ENCODE assay signal across 25 cellular contexts in genomic region chr2:212897296-212897695, GRCh38.
"Had no signal": no experiment of that assay in that cellular context is flagged by ENCODE, and none has a peak within 500 bp of the region (broad histone marks: within the 10 kb centered on the region; RNA-seq: fewer than 3 reads in every experiment).

No MANE protein-coding gene starts in this region.

- H3K4me3 Mint-ChIP-seq: activated B cell treated with CpG ODN at 0.5 μM for 24 hours; activated CD4-positive, alpha-beta T cell treated with anti-CD3 and anti-CD28 coated beads for 36 hours; activated naive CD8-positive, alpha-beta T cell treated with anti-CD3 and anti-CD28 coated beads for 36 hours; memory B cell; nephron; stimulated activated naive B cell treated with anti-CD40 and anti-IgM and Interleukin-4, amounts not matched to agents 10 μg/mL and 1 μg/mL and 100 μg/mL, for 72 hours; T-helper 17 cell had no signal

- H3K4me1 ChIP-seq: pancreas, upper lobe of left lung had no signal

- H3K9me3 ChIP-seq: esophagus muscularis mucosa, heart right ventricle, pancreas, thoracic aorta, upper lobe of left lung had no signal

- H3K27me3 Mint-ChIP-seq: activated B cell treated with CpG ODN at 0.5 μM for 24 hours; activated CD4-positive, alpha-beta T cell treated with anti-CD3 and anti-CD28 coated beads for 36 hours; activated naive CD8-positive, alpha-beta T cell treated with anti-CD3 and anti-CD28 coated beads for 36 hours; stimulated activated naive B cell treated with anti-CD40 and anti-IgM and Interleukin-4, amounts not matched to agents 10 μg/mL and 1 μg/mL and 100 μg/mL, for 72 hours; T-helper 17 cell had no signal

- H3K4me1 Mint-ChIP-seq: activated CD4-positive, alpha-beta T cell treated with anti-CD3 and anti-CD28 coated beads for 36 hours; activated naive CD8-positive, alpha-beta T cell treated with anti-CD3 and anti-CD28 coated beads for 36 hours; T-helper 17 cell had no signal

- DNase-seq: activated B cell treated with CpG ODN at 0.5 μM for 24 hours; activated CD4-positive, alpha-beta T cell treated with anti-CD3 and anti-CD28 coated beads for 36 hours; activated CD4-positive, alpha-beta T cell treated with anti-CD3 and anti-CD28 coated beads, Interleukin-2, amount 50 U/mL, for 4 hours; activated CD8-positive, alpha-beta memory T cell treated with anti-CD3 and anti-CD28 coated beads for 24 hours; activated naive CD4-positive, alpha-beta T cell treated with Interleukin-2 at 50 U/mL for 16 hours; activated naive CD8-positive, alpha-beta T cell treated with anti-CD3 and anti-CD28 coated beads for 36 hours; activated T-cell treated with anti-CD3 and anti-CD28 coated beads, Interleukin-2, amount 50 U/mL, for 48 hours; amygdala; dermis blood vessel endothelial cell; foreskin fibroblast; heart right ventricle; islet precursor cell; left colon; pancreas; stimulated activated CD4-positive, alpha-beta T cell treated with anti-CD3 and anti-CD28 coated beads, Interleukin-2, amount 100 ng/mL, for 48 hours; stimulated activated CD8-positive, alpha-beta memory T cell treated with anti-CD3 and anti-CD28 coated beads, Interleukin-4, amount 100 ng/mL, for 48 hours; stimulated activated naive B cell treated with anti-CD40 and anti-IgM and Interleukin-4, amounts not matched to agents 10 μg/mL and 1 μg/mL and 100 μg/mL, for 72 hours; SW 1271; T-helper 17 cell; upper lobe of left lung had no signal

- H3K4me3 ChIP-seq: esophagus muscularis mucosa, heart right ventricle, pancreas, thoracic aorta, upper lobe of left lung had no signal

- H3K9me3 Mint-ChIP-seq: activated B cell treated with CpG ODN at 0.5 μM for 24 hours; activated naive CD8-positive, alpha-beta T cell treated with anti-CD3 and anti-CD28 coated beads for 36 hours; memory B cell; nephron; stimulated activated naive B cell treated with anti-CD40 and anti-IgM and Interleukin-4, amounts not matched to agents 10 μg/mL and 1 μg/mL and 100 μg/mL, for 72 hours had no signal

- H3K27ac ChIP-seq: esophagus muscularis mucosa, heart right ventricle, pancreas, thoracic aorta, upper lobe of left lung had no signal

- H3K27ac Mint-ChIP-seq: activated B cell treated with CpG ODN at 0.5 μM for 24 hours; activated CD4-positive, alpha-beta T cell treated with anti-CD3 and anti-CD28 coated beads for 36 hours; activated naive CD8-positive, alpha-beta T cell treated with anti-CD3 and anti-CD28 coated beads for 36 hours; memory B cell; nephron; stimulated activated naive B cell treated with anti-CD40 and anti-IgM and Interleukin-4, amounts not matched to agents 10 μg/mL and 1 μg/mL and 100 μg/mL, for 72 hours; T-helper 17 cell had no signal

- H3K36me3 Mint-ChIP-seq: activated naive CD8-positive, alpha-beta T cell treated with anti-CD3 and anti-CD28 coated beads for 36 hours; memory B cell; stimulated activated naive B cell treated with anti-CD40 and anti-IgM and Interleukin-4, amounts not matched to agents 10 μg/mL and 1 μg/mL and 100 μg/mL, for 72 hours had no signal

- ATAC-seq: activated CD4-positive, alpha-beta T cell treated with anti-CD3 and anti-CD28 coated beads for 36 hours; heart right ventricle; left colon; pancreas; sciatic nerve; stimulated activated naive B cell treated with anti-CD40 and anti-IgM and Interleukin-4, amounts not matched to agents 10 μg/mL and 1 μg/mL and 100 μg/mL, for 72 hours; T-helper 17 cell had no signal

- FAIRE-seq: pancreas had no signal

- H3K27me3 ChIP-seq: esophagus muscularis mucosa, heart right ventricle, pancreas, upper lobe of left lung had no signal

- H3K36me3 ChIP-seq: esophagus muscularis mucosa, heart right ventricle, pancreas, thoracic aorta, upper lobe of left lung had no signal
